Comparison of ENCODE assay signal across 8 cellular contexts in genomic region chr1:31938184-31938975, GRCh38. TPM values are rescaled to one million over a fixed set of nuclear protein-coding genes. Genes with fewer than 3 reads are reported as not detected.
DNase-seq lines count a peak whose midpoint lies in the region; ATAC-seq and TF ChIP-seq lines count a peak whose summit lies in the region.

Gene PTP4A2 (minus strand): TSS chr1:31938368. CDS start chr1:31919065, 19,303 bp downstream.

- WGBS in stomach, 5 donors, result 0 to 1% (median 1%) methylated on average over 19 to 72 of the region's 82 CpGs

- H3K36me3 Mint-ChIP-seq in nephron progenitor cell (ENCODE audit: low read depth), result no peaks in the 10 kb centered on the region

- H3K36me3 ChIP-seq in RWPE2 (ENCODE audit: low read depth) (peaks cover 8% of the 10 kb centered on the region; the same call in 1 of the 2 replicates), stomach (no peaks in the 10 kb centered on the region)

- ATAC-seq in RWPE2 (ENCODE audit: low read depth), result peak; percentile 75

- H3K4me3 ChIP-seq in LNCaP clone FGC (ENCODE audit: low read depth, low read length) (peak within 1 kb of the TSS; percentile 76), RWPE2 (ENCODE audit: severe bottlenecking) (peak within 1 kb of the TSS; percentile 99), stomach (peak within 1 kb of the TSS; percentile 69 to 88 (median 76))

- intact Hi-C loops in stomach (cut with DNase I; ENCODE audit: low total_unique reads), result no loop called here

- H3K9me3 Mint-ChIP-seq in nephron progenitor cell, result no peaks in the 10 kb centered on the region

- TF ChIP-seq CTCF in LNCaP clone FGC (IDR thresholded peaks at IDR 0.05; ENCODE audit: control insufficient read depth, extremely low read depth, insufficient read depth) (peak; percentile 73), RWPE2 (IDR thresholded peaks at IDR 0.05; ENCODE audit: poor library complexity, severe bottlenecking) (peak; percentile 91), nephron progenitor cell (IDR thresholded peaks at IDR 0.05) (no peak), stomach (IDR thresholded peaks at IDR 0.05) (peak in 3 of 7 experiments; percentile 32 to 86 (median 40))

- no peaks in the 10 kb centered on the region for H3K27me3 Mint-ChIP-seq in nephron progenitor cell (ENCODE audit: low read depth, poor library complexity)

- H3K27ac Mint-ChIP-seq in nephron progenitor cell, result peak within 1 kb of the TSS; percentile 99

- in situ Hi-C loops in G401 (cut with HindIII; ENCODE audit: low sequenced_read_pairs), result no loop called here

- no peak for TF ChIP-seq POLR2A in stomach (IDR thresholded peaks at IDR 0.05)

- no peaks in the 10 kb centered on the region for H3K9me3 ChIP-seq in RWPE2 (ENCODE audit: severe bottlenecking)
- H3K9me3 ChIP-seq in stomach, result no peaks in the 10 kb centered on the region

- H3K4me1 Mint-ChIP-seq in nephron progenitor cell, result peaks cover 64% of the 10 kb centered on the region

- H3K4me1 ChIP-seq in RWPE2 (ENCODE audit: insufficient read depth, poor library complexity, severe bottlenecking) (peaks cover 42% of the 10 kb centered on the region), stomach (peaks cover 52 to 78% (median 69%) of the 10 kb centered on the region in 4 donors)

- no peak for TF ChIP-seq EP300 in stomach (IDR thresholded peaks at IDR 0.05)

- H3K4me3 Mint-ChIP-seq in nephron progenitor cell, result peak within 1 kb of the TSS; percentile 100

- H3K27me3 ChIP-seq in RWPE2 (ENCODE audit: insufficient read depth, poor library complexity, severe bottlenecking) (no peaks in the 10 kb centered on the region), stomach (no peaks in the 10 kb centered on the region)

- peak within 1 kb of the TSS; percentile 95 for H3K27ac ChIP-seq in RWPE2 (ENCODE audit: poor library complexity, severe bottlenecking)
- H3K27ac ChIP-seq in stomach, result peak within 1 kb of the TSS; percentile 93 to 99 (median 98)

- DNase-seq in G401 (ENCODE audit: low spot score), result peak; percentile 87
- peak; percentile 85 for DNase-seq in GOT3 (lab: John Stamatoyannopoulos, UW)
- DNase-seq in LNCaP clone FGC (ENCODE audit: low read depth), result peak; percentile 91
- peak; percentile 95 for DNase-seq in RWPE2 (ENCODE audit: low spot score)
- DNase-seq in activated gamma-delta T cell (lab: John Stamatoyannopoulos, UW), result peak; percentile 75
- peak; percentile 90 for DNase-seq in fibroblast of the conjunctiva (ENCODE audit: low read depth)
- DNase-seq in nephron progenitor cell, result peak; percentile 93
- DNase-seq in stomach, result peak; percentile 95

RNA-seq across cellular contexts. Expression of gene PTP4A2, which starts in this region (rescaled TPM):
- 280 and 436 TPM in 2 replicates for total RNA-seq in G401 (2014; rRNA removed; shearing (Covaris generic))
- total RNA-seq in stomach, result 100 to 1,000 TPM in 3 of 5 donors, 10 to 100 TPM in 2; 81.7 to 330 (median 218) TPM
- 100 to 1,000 TPM in 2 of 3 donors, 10 to 100 TPM in 1; 78.6 to 182 (median 153) TPM for polyA plus RNA-seq in stomach

Comparison
In these comparisons a context has a peak if more than half of its experiments do, and no peak if none do; other contexts are left out.
1. Peak in every context shown above with its lines: DNase-seq, ATAC-seq, H3K4me3 ChIP-seq and H3K27ac ChIP-seq.